ENCODE assay signal across 8 cellular contexts in the genomic region with DNA sequence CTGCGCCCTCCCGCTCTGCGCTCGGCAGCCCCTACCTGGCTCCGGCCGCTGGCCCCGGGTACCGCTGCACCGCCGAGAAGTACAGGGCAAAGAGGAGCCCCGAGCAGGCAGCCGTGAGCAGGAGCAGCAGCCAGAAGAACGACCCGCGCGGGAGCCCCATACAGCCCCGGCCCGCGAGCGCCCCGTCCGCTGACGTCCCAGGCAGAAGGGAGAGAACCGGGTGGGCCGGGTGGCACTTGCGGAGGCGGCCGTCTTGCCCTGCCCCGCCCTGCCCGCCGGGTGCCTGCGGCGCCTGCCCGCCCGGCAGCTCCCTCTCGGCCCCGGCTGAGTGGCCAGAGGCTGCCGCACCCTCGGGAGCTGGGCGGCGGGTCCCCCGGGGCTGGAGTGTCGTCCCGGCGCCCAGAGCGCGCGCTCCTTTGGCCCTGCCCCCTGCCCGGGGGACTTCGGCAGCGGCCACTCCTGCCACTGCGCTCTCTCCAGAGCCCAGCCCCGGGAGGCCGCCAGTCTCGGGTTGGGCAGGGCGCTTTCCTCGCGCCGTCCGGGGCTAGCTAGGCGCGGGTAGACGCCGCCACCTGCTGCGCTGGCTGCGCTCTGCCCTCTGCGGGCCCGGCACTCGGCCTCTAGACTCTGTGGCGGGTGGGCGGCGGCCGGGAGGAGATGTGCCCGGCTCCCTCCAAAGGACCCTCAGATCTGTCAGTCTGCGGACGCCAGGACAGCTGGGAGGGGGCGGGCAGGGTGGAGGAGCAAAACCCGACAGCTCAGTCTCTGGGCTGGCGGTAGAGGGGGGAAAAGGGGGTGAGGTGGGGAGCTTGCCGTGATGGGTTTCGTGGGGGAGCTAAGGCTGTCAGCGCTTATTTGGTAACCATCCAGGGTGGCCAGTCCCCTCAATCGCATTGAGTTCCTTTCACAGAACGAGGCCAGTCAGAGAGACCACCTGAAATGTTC. TPM values are rescaled to one million over a fixed set of nuclear protein-coding genes. Genes with fewer than 3 reads are reported as not detected.
DNase-seq lines count a peak whose midpoint lies in the region; ATAC-seq and TF ChIP-seq lines count a peak whose summit lies in the region.

Gene ST6GALNAC2, minus strand, starts transcription at position 212 of the 945 bp plus-strand sequence. Its CDS starts 52 bp downstream, at position 160.

- H3K4me3 ChIP-seq in MM.1S (ENCODE audit: low read length) = no peak within 1 kb of the TSS
- no peak within 1 kb of the TSS for H3K4me3 ChIP-seq in endocrine pancreas (ENCODE audit: control insufficient read depth, insufficient read depth, low read length)
- H3K4me3 ChIP-seq in mesendoderm (ENCODE audit: low read length) = peak within 1 kb of the TSS; percentile 27
- peak within 1 kb of the TSS; percentile 90 for H3K4me3 ChIP-seq in suprapubic skin

- H2AK5ac ChIP-seq in mesendoderm (ENCODE audit: low read length) = no peak within 1 kb of the TSS

- H3K18ac ChIP-seq in mesendoderm (ENCODE audit: low read length) = peak within 1 kb of the TSS; percentile 69

- H3K9me2 ChIP-seq in MM.1S (replicated peaks; ENCODE audit: insufficient read depth, low read length) = no peaks in the 10 kb centered on the region

- no peak within 1 kb of the TSS for H2BK15ac ChIP-seq in mesendoderm (replicated peaks; ENCODE audit: low read depth)

- H3K9me3 ChIP-seq in MM.1S (replicated peaks; ENCODE audit: insufficient read depth, low read length) (no peaks in the 10 kb centered on the region), endocrine pancreas (ENCODE audit: control insufficient read depth, low read length) (no peaks in the 10 kb centered on the region), suprapubic skin (no peaks in the 10 kb centered on the region)

- H2AFZ ChIP-seq in MM.1S (ENCODE audit: low read length) = no peak within 1 kb of the TSS

- H4K8ac ChIP-seq in mesendoderm (ENCODE audit: low read depth, low read length) = no peak within 1 kb of the TSS

- no peak within 1 kb of the TSS for H4K5ac ChIP-seq in mesendoderm (ENCODE audit: low read length)

- DNase-seq in EL (peak; percentile 66), MM.1S (no peak), mesendoderm (peak; percentile 58), suprapubic skin (ENCODE audit: low spot score in 2 of 2) (no peak)
- peak; percentile 47 for DNase-seq in activated CD4-positive, CD25-positive, alpha-beta regulatory T cell treated with anti-CD3 and anti-CD28 coated beads, Interleukin-2, amount 50 U/mL, for 72 hours

- H3F3A ChIP-seq in MM.1S (ENCODE audit: insufficient read depth, low read length) = no peaks in the 10 kb centered on the region

- H3K79me2 ChIP-seq in MM.1S (ENCODE audit: low read length) (no peaks in the 10 kb centered on the region), mesendoderm (ENCODE audit: control insufficient read depth, insufficient read depth, low read length) (no peaks in the 10 kb centered on the region)

- no peak within 1 kb of the TSS for H2BK120ac ChIP-seq in mesendoderm (ENCODE audit: low read depth, low read length)

- H3K56ac ChIP-seq in mesendoderm (ENCODE audit: low read length) = peak within 1 kb of the TSS; percentile 83

- peak within 1 kb of the TSS; percentile 28 for H3K4ac ChIP-seq in mesendoderm (ENCODE audit: low read depth, low read length)

- TF ChIP-seq POLR2A in suprapubic skin (IDR thresholded peaks at IDR 0.05) = peak in 1 of 2 donors; percentile 28

- H3K36me3 ChIP-seq in MM.1S (replicated peaks; ENCODE audit: insufficient read depth, low read length) (no peaks in the 10 kb centered on the region), endocrine pancreas (ENCODE audit: control insufficient read depth, insufficient read depth, low read length) (no peaks in the 10 kb centered on the region), mesendoderm (ENCODE audit: control insufficient read depth, insufficient read depth, low read length) (no peaks in the 10 kb centered on the region), suprapubic skin (no peaks in the 10 kb centered on the region)

- H3K23ac ChIP-seq in mesendoderm (ENCODE audit: low read length) = peak within 1 kb of the TSS; percentile 94

- no peaks in the 10 kb centered on the region for H3K79me1 ChIP-seq in mesendoderm (ENCODE audit: low read length)

- no CpG with 5 or more reads among the region's 84 CpGs for WGBS in mesendoderm (ENCODE audit: extremely low coverage, insufficient coverage, low lambda C conversion rate)
- whole genome bisulfite sequencing in suprapubic skin = 5% methylated on average over 4 of the region's 84 CpGs

- no peaks in the 10 kb centered on the region for H4K20me1 ChIP-seq in MM.1S (ENCODE audit: insufficient read depth, low read length)

- H3K27me3 ChIP-seq in MM.1S (replicated peaks; ENCODE audit: insufficient read depth, low read length) (peaks cover 68% of the 10 kb centered on the region), endocrine pancreas (ENCODE audit: control insufficient read depth, insufficient read depth, low read length) (peaks cover 5% of the 10 kb centered on the region), mesendoderm (ENCODE audit: insufficient read depth, low read length, poor library complexity) (no peaks in the 10 kb centered on the region), suprapubic skin (no peaks in the 10 kb centered on the region)

- TF ChIP-seq EP300 in suprapubic skin (IDR thresholded peaks at IDR 0.05) = no peak

- H3K27ac ChIP-seq in MM.1S (ENCODE audit: low read length) = no peak within 1 kb of the TSS
- no peak within 1 kb of the TSS for H3K27ac ChIP-seq in mesendoderm (ENCODE audit: low read depth, low read length)
- peak within 1 kb of the TSS; percentile 96 for H3K27ac ChIP-seq in suprapubic skin

- H3K4me2 ChIP-seq in MM.1S (ENCODE audit: low read depth, low read length) (peak within 1 kb of the TSS; percentile 27; the same call in 1 of the 2 replicates), mesendoderm (ENCODE audit: low read length) (peak within 1 kb of the TSS; percentile 76)

- H3K9ac ChIP-seq in MM.1S (ENCODE audit: low read length) (no peak within 1 kb of the TSS), endocrine pancreas (ENCODE audit: control insufficient read depth, insufficient read depth, low read length) (peak within 1 kb of the TSS; percentile 38), mesendoderm (ENCODE audit: low read length) (peak within 1 kb of the TSS; percentile 58)

- H3K4me1 ChIP-seq in MM.1S (ENCODE audit: low read length) = 0 out of 2 replicates have a peak, but pooled peaks cover 3% of the 10 kb centered on the region
- H3K4me1 ChIP-seq in endocrine pancreas (ENCODE audit: control insufficient read depth, insufficient read depth, low read length) = no peaks in the 10 kb centered on the region
- H3K4me1 ChIP-seq in mesendoderm (ENCODE audit: control insufficient read depth, low read depth, low read length) = peaks cover 4% of the 10 kb centered on the region
- H3K4me1 ChIP-seq in suprapubic skin = peaks cover 49% of the 10 kb centered on the region

- ATAC-seq in GM19463 (IDR thresholded peaks at IDR 0.05; ENCODE audit: unreplicated experiment) (no peak), GM21423 (IDR thresholded peaks at IDR 0.05; ENCODE audit: unreplicated experiment) (no peak)

- no peak within 1 kb of the TSS for H2BK5ac ChIP-seq in mesendoderm (ENCODE audit: low read length)

- TF ChIP-seq CTCF in MM.1S (IDR thresholded peaks at IDR 0.05; ENCODE audit: low read length) (no peak), suprapubic skin (IDR thresholded peaks at IDR 0.05) (peak in 1 of 2 donors; percentile 58)

RNA-seq across cellular contexts. Expression of gene ST6GALNAC2, which starts in this region (rescaled TPM):
- polyA plus RNA-seq in mesendoderm (2013, experiment 1 of 2) = 0.04 TPM
- polyA plus RNA-seq in mesendoderm (2013, experiment 2 of 2) = 0.04 TPM
- 10 to 100 TPM; 71.1 to 94.3 (median 80.3) TPM for total RNA-seq in suprapubic skin

Comparison
In these comparisons a context has a peak if more than half of its experiments do, and no peak if none do; other contexts are left out.
1. DNase-seq: peak in EL (single experiment), activated CD4-positive, CD25-positive, alpha-beta regulatory T cell treated with anti-CD3 and anti-CD28 coated beads, Interleukin-2, amount 50 U/mL, for 72 hours (single experiment) and mesendoderm (single experiment); none in MM.1S (single experiment) and suprapubic skin (0 of 2).
2. H3K4me3 ChIP-seq: peak in mesendoderm (single experiment) and suprapubic skin (single experiment); none in MM.1S (single experiment) and endocrine pancreas (single experiment).